Comparison of ENCODE assay signal across 10 cellular contexts in genomic region chr1:21903638-21904474, GRCh38. TPM values are rescaled to one million over a fixed set of nuclear protein-coding genes. Genes with fewer than 3 reads are reported as not detected.
DNase-seq lines count a peak whose midpoint lies in the region; ATAC-seq, FAIRE-seq and TF ChIP-seq lines count a peak whose summit lies in the region.
"Had no signal": no experiment of that assay in that cellular context is flagged by ENCODE, and none has a peak within 500 bp of the region (broad histone marks: within the 10 kb centered on the region; RNA-seq: fewer than 3 reads in every experiment).

No MANE protein-coding gene starts in this region.

- no peak for TF ChIP-seq POLR2A in lower leg skin (IDR thresholded peaks at IDR 0.05)

- H3K4me3 ChIP-seq in BLaER1 (no peak overlapping the region), RWPE2 (ENCODE audit: severe bottlenecking) (no peak overlapping the region), left ventricle myocardium inferior (peak overlapping the region; percentile 6), psoas muscle (no peak overlapping the region), lower leg skin (ENCODE audit: low read depth, poor library complexity, severe bottlenecking) (no peak overlapping the region)
- H3K4me3 ChIP-seq: SJSA1 had no signal

- peak overlapping the region; percentile 47 for H3K9ac ChIP-seq in BLaER1

- H3K27me3 ChIP-seq in BLaER1 (no peaks in the 10 kb centered on the region), RWPE2 (ENCODE audit: insufficient read depth, poor library complexity, severe bottlenecking) (no peaks in the 10 kb centered on the region), left ventricle myocardium inferior (ENCODE audit: low read depth) (no peaks in the 10 kb centered on the region), psoas muscle (ENCODE audit: insufficient read depth in 3 of 3, low read length in 2 of 3) (no peaks in the 10 kb centered on the region)
- H3K27me3 ChIP-seq: SJSA1 had no signal

- H3K9me3 ChIP-seq in BLaER1: no peaks in the 10 kb centered on the region
- H3K9me3 ChIP-seq in RWPE2 (ENCODE audit: severe bottlenecking): no peaks in the 10 kb centered on the region
- H3K9me3 ChIP-seq in left ventricle myocardium inferior (replicated peaks): no peaks in the 10 kb centered on the region
- no peaks in the 10 kb centered on the region for H3K9me3 ChIP-seq in psoas muscle
- H3K9me3 ChIP-seq: SJSA1 had no signal

- H3K4me2 ChIP-seq in BLaER1: peak overlapping the region; percentile 83

- DNase-seq in RWPE2 (ENCODE audit: low spot score) (peak; percentile 36), left ventricle myocardium inferior (no peak), psoas muscle (peak in 1 of 2 donors; percentile 71), D721Med (ENCODE audit: insufficient read length, low spot score) (no peak), lower leg skin (ENCODE audit: low spot score in 2 of 2) (no peak)
- no peak for DNase-seq in stimulated activated CD4-positive, alpha-beta T cell treated with anti-CD3 and anti-CD28 coated beads, Interleukin-2, amount 100 ng/mL, for 48 hours
- DNase-seq: IMR-90 had no signal

- ATAC-seq in RWPE2 (ENCODE audit: low read depth) (no peak), psoas muscle (peak in 2 of 4 donors; percentile 13 to 18), HG02973 (IDR thresholded peaks at IDR 0.05; ENCODE audit: unreplicated experiment) (no peak)

- H3K27ac ChIP-seq in BLaER1 (peak overlapping the region; percentile 95), RWPE2 (ENCODE audit: poor library complexity, severe bottlenecking) (no peak overlapping the region), left ventricle myocardium inferior (replicated peaks) (peak overlapping the region; percentile 90), psoas muscle (peak overlapping the region; percentile 51)
- H3K27ac ChIP-seq: SJSA1 had no signal

- H3K4me1 ChIP-seq in BLaER1: peaks cover 100% of the 10 kb centered on the region
- peaks cover 9% of the 10 kb centered on the region for H3K4me1 ChIP-seq in RWPE2 (ENCODE audit: insufficient read depth, poor library complexity, severe bottlenecking)
- peaks cover 100% of the 10 kb centered on the region for H3K4me1 ChIP-seq in left ventricle myocardium inferior
- peaks cover 70% of the 10 kb centered on the region for H3K4me1 ChIP-seq in psoas muscle

- no peak for FAIRE-seq in D721Med (lab: Jason Lieb, UNC)

- H4K20me1 ChIP-seq in BLaER1: no peaks in the 10 kb centered on the region

- 51 to 57% (median 57%) methylated on average over 22 to 27 of the region's 27 CpGs for WGBS in psoas muscle, 3 donors
- 69 to 74% methylated on average over 27 of the region's 27 CpGs for WGBS in lower leg skin, 2 donors

- intact Hi-C loops in left ventricle myocardium inferior (cut with micrococcal nuclease) (no loop called here), psoas muscle (cut with DNase I) (loop anchor here in 1 of 2 donors (5.0 kb wide), 1 partner anchor 33 kb away; the partner anchor contains the start of gene HSPG2), lower leg skin (cut with DNase I; ENCODE audit: low total_unique reads) (no loop called here)

- TF ChIP-seq CTCF in RWPE2 (IDR thresholded peaks at IDR 0.05; ENCODE audit: poor library complexity, severe bottlenecking): no peak
- no peak for TF ChIP-seq CTCF in left ventricle myocardium inferior (IDR thresholded peaks at IDR 0.05; ENCODE audit: borderline replicate concordance)
- no peak for TF ChIP-seq CTCF in psoas muscle (IDR thresholded peaks at IDR 0.05)
- no peak for TF ChIP-seq CTCF in D721Med (IDR thresholded peaks at IDR 0.05; ENCODE audit: insufficient read depth, missing control alignments)
- TF ChIP-seq CTCF in lower leg skin (IDR thresholded peaks at IDR 0.05): no peak

- H3K36me3 ChIP-seq in BLaER1: no peaks in the 10 kb centered on the region
- no peaks in the 10 kb centered on the region for H3K36me3 ChIP-seq in RWPE2 (ENCODE audit: low read depth)
- H3K36me3 ChIP-seq in left ventricle myocardium inferior: peaks cover 9% of the 10 kb centered on the region
- H3K36me3 ChIP-seq in psoas muscle (ENCODE audit: insufficient read depth in 1 of 2, low read depth in 1 of 2): no peaks in the 10 kb centered on the region

RNA-seq across cellular contexts. Expression of gene HSPG2, which starts 33.3 kb away (rescaled TPM):
- total RNA-seq in left ventricle myocardium inferior (257 TPM), psoas muscle (100 to 1,000 TPM; 102 to 168 (median 135) TPM), lower leg skin (100 to 1,000 TPM in 2 of 4 donors, 10 to 100 TPM in 2; 67.9 to 171 (median 99.6) TPM)
- polyA plus RNA-seq in psoas muscle: 10 to 100 TPM; 24.5 to 74.8 (median 43.8) TPM
